In genomic region chr5:33460210-33460609, GRCh38 we compare ENCODE assay signal across 22 cellular contexts. TPM values are rescaled to one million over a fixed set of nuclear protein-coding genes. Genes with fewer than 3 reads are reported as not detected.
DNase-seq lines count a peak whose midpoint lies in the region; ATAC-seq, FAIRE-seq and TF ChIP-seq lines count a peak whose summit lies in the region.
"Had no signal": no experiment of that assay in that cellular context is flagged by ENCODE, and none has a peak within 500 bp of the region (broad histone marks: within the 10 kb centered on the region; RNA-seq: fewer than 3 reads in every experiment).

No MANE protein-coding gene starts in this region.

- TF ChIP-seq EP300 in A549 (IDR thresholded peaks at IDR 0.05) (no peak), upper lobe of left lung (IDR thresholded peaks at IDR 0.05) (no peak)

- no peak overlapping the region for H2AFZ ChIP-seq in OCI-LY7 (ENCODE audit: low read length)

- intact Hi-C loops in Caco-2 (cut with micrococcal nuclease; ENCODE audit: unreplicated experiment) (no loop called here), OCI-LY7 (cut with micrococcal nuclease; ENCODE audit: unreplicated experiment) (no loop called here), sciatic nerve (cut with DNase I) (no loop called here)
- intact Hi-C loops in activated CD4-positive, alpha-beta memory T cell treated with anti-CD3 and anti-CD28 coated beads for 36 hours (cut with micrococcal nuclease): no loop called here

- no peak for DNase-seq in A549 (ENCODE audit: low read depth in 1 of 2, low spot score in 1 of 2)
- no peak for DNase-seq in Caco-2
- DNase-seq in activated CD4-positive, alpha-beta memory T cell treated with anti-CD3 and anti-CD28 coated beads for 36 hours: no peak
- peak; percentile 78 for DNase-seq in epithelial cell of esophagus (ENCODE audit: low read depth)
- no peak for DNase-seq in upper lobe of left lung
- no peak for DNase-seq in OCI-LY7 (ENCODE audit: low spot score)
- no peak for DNase-seq in DMS53 (lab: John Stamatoyannopoulos, UW)
- DNase-seq in sciatic nerve (ENCODE audit: low spot score): no peak
- DNase-seq: activated CD8-positive, alpha-beta memory T cell treated with anti-CD3 and anti-CD28 coated beads, Interleukin-2, amount 10 ng/mL, durations not matched to agents 7 days and 5 days; activated effector memory CD4-positive, alpha-beta T cell treated with Interleukin-2 at 50 U/mL for 16 hours; amygdala; CD4-positive, alpha-beta memory T cell; DMS153; GF-D8; Karpas-422; NCI-H187; NCI-H748 treated with DMSO at 0.1 percent for 48 hours had no signal

- H3K4me1 ChIP-seq in A549: peaks cover 3% of the 10 kb centered on the region; the same call in 1 of the 3 replicates
- no peaks in the 10 kb centered on the region for H3K4me1 ChIP-seq in Caco-2
- peaks cover 0 to 4% (median 0%) of the 10 kb centered on the region in 4 donors for H3K4me1 ChIP-seq in upper lobe of left lung
- H3K4me1 ChIP-seq in OCI-LY7 (ENCODE audit: insufficient read depth, low read length, poor library complexity, severe bottlenecking): no peaks in the 10 kb centered on the region

- no peak for TF ChIP-seq RAD21 in A549 (conservative IDR thresholded peaks at IDR 0.05 in 1 of 2, IDR thresholded peaks at IDR 0.05 in 1 of 2)

- H3K4me3 ChIP-seq in A549: no peak overlapping the region
- no peak overlapping the region for H3K4me3 ChIP-seq in Caco-2 (ENCODE audit: low read depth, low read length)
- no peak overlapping the region for H3K4me3 ChIP-seq in epithelial cell of esophagus (ENCODE audit: low read length)
- H3K4me3 ChIP-seq in upper lobe of left lung: no peak overlapping the region
- H3K4me3 ChIP-seq in OCI-LY7 (ENCODE audit: low read depth, low read length, poor library complexity, severe bottlenecking): no peak overlapping the region

- H3K27ac ChIP-seq in A549: peak overlapping the region; percentile 8 to 69; a peak in 4 of 6 replicates
- no peak overlapping the region for H3K27ac ChIP-seq in upper lobe of left lung
- no peak overlapping the region for H3K27ac ChIP-seq in OCI-LY7 (ENCODE audit: low read depth, low read length, poor library complexity, severe bottlenecking)

- H3K27me3 Mint-ChIP-seq in Caco-2 (ENCODE audit: insufficient read depth, unreplicated experiment): no peaks in the 10 kb centered on the region
- H3K27me3 Mint-ChIP-seq in activated CD4-positive, alpha-beta memory T cell treated with anti-CD3 and anti-CD28 coated beads for 36 hours: no peaks in the 10 kb centered on the region
- H3K27me3 Mint-ChIP-seq: activated CD8-positive, alpha-beta memory T cell treated with anti-CD3 and anti-CD28 coated beads, Interleukin-2, amount 10 ng/mL, durations not matched to agents 7 days and 5 days; CD4-positive, alpha-beta memory T cell; dendritic cell treated with granulocyte-macrophage colony-stimulating factor and Interleukin-4, amounts not matched to agents 40 ng/mL and 50 ng/mL, for 4 days had no signal

- peak overlapping the region; percentile 31 for H3K27ac Mint-ChIP-seq in Caco-2 (ENCODE audit: unreplicated experiment)
- H3K27ac Mint-ChIP-seq in activated CD4-positive, alpha-beta memory T cell treated with anti-CD3 and anti-CD28 coated beads for 36 hours: peak overlapping the region; percentile 73
- H3K27ac Mint-ChIP-seq: activated CD8-positive, alpha-beta memory T cell treated with anti-CD3 and anti-CD28 coated beads, Interleukin-2, amount 10 ng/mL, durations not matched to agents 7 days and 5 days; dendritic cell treated with granulocyte-macrophage colony-stimulating factor and Interleukin-4, amounts not matched to agents 40 ng/mL and 50 ng/mL, for 4 days; nephron had no signal

- no peaks in the 10 kb centered on the region for H3K9me3 Mint-ChIP-seq in Caco-2 (ENCODE audit: unreplicated experiment)
- H3K9me3 Mint-ChIP-seq in activated CD4-positive, alpha-beta memory T cell treated with anti-CD3 and anti-CD28 coated beads for 36 hours: no peaks in the 10 kb centered on the region
- H3K9me3 Mint-ChIP-seq: CD4-positive, alpha-beta memory T cell; dendritic cell treated with granulocyte-macrophage colony-stimulating factor and Interleukin-4, amounts not matched to agents 40 ng/mL and 50 ng/mL, for 4 days; nephron had no signal

- WGBS in A549 (ENCODE audit: missing lambda C conversion rate): 92% methylated on average over 2 of the region's 2 CpGs
- WGBS in upper lobe of left lung, 2 donors: 95 to 97% methylated on average over 2 of the region's 2 CpGs

- H3K27me3 ChIP-seq in Caco-2 (replicated peaks; ENCODE audit: control insufficient read depth, insufficient read depth, low read length) (no peaks in the 10 kb centered on the region), upper lobe of left lung (no peaks in the 10 kb centered on the region)

- no peaks in the 10 kb centered on the region for H3K9me2 ChIP-seq in OCI-LY7 (ENCODE audit: insufficient read depth, low read length)

- H3K36me3 ChIP-seq in Caco-2 (ENCODE audit: control insufficient read depth, insufficient read depth, low read length) (peaks cover 1% of the 10 kb centered on the region), upper lobe of left lung (peaks cover 73 to 100% (median 96%) of the 10 kb centered on the region in 4 donors), OCI-LY7 (ENCODE audit: insufficient read depth, low read length) (peaks cover 96% of the 10 kb centered on the region)

- peaks cover 94% of the 10 kb centered on the region for H3K36me3 Mint-ChIP-seq in Caco-2 (ENCODE audit: insufficient read depth, unreplicated experiment)
- peaks cover 77% of the 10 kb centered on the region for H3K36me3 Mint-ChIP-seq in activated CD4-positive, alpha-beta memory T cell treated with anti-CD3 and anti-CD28 coated beads for 36 hours

- TF ChIP-seq POLR2A in A549 (IDR thresholded peaks at IDR 0.05; ENCODE audit: low read length) (no peak), upper lobe of left lung (IDR thresholded peaks at IDR 0.05) (no peak)

- no peaks in the 10 kb centered on the region for H3K79me2 ChIP-seq in OCI-LY7 (ENCODE audit: insufficient read depth, low read depth, low read length)

- TF ChIP-seq CTCF in A549 (IDR thresholded peaks at IDR 0.05): no peak
- TF ChIP-seq CTCF in Caco-2 (IDR thresholded peaks at IDR 0.05; ENCODE audit: insufficient read depth in 1 of 2, low read depth in 1 of 2, low read length in 1 of 2, severe bottlenecking in 1 of 2, unreplicated experiment in 1 of 2): no peak
- no peak for TF ChIP-seq CTCF in epithelial cell of esophagus (IDR thresholded peaks at IDR 0.05; ENCODE audit: insufficient read depth, low read depth, low read length, missing control alignments)
- no peak for TF ChIP-seq CTCF in upper lobe of left lung (IDR thresholded peaks at IDR 0.05)
- no peak for TF ChIP-seq CTCF in OCI-LY7 (conservative IDR thresholded peaks at IDR 0.05; ENCODE audit: low read length)

- FAIRE-seq in A549 (lab: Jason Lieb, UNC): no peak
- FAIRE-seq: endothelial cell of umbilical vein had no signal

- BruUV-seq in Caco-2 (replicated peaks; lab: Mats Ljungman, UMichigan) (no TSS peak), OCI-LY7 (replicated peaks; lab: Mats Ljungman, UMichigan) (no TSS peak)

- POLR2A ChIA-PET in A549 (lab: Yijun Ruan, JAX): interaction anchor here (1.5 kb wide), 1 partner anchor 19 kb away, joined by 3 read pairs; the partner anchor contains the start of gene TARS1
- POLR2A ChIA-PET in Caco-2 (lab: Charles Lee): no interaction called here
- POLR2A ChIA-PET in activated CD4-positive, alpha-beta memory T cell treated with anti-CD3 and anti-CD28 coated beads for 36 hours (lab: Charles Lee): no interaction called here
- POLR2A ChIA-PET in OCI-LY7 (lab: Charles Lee): interaction anchor here (0.6 to 1.5 kb wide), 5 partner anchors 11 to 504 kb away, joined by 3 to 6 read pairs (median 3); no protein-coding TSS in a partner anchor

- CTCF ChIA-PET in A549 (lab: Yijun Ruan, JAX): interaction anchor here (0.7 to 1.6 kb wide), 4 partner anchors 9 to 510 kb away, joined by 3 to 5 read pairs (median 4); no protein-coding TSS in a partner anchor
- CTCF ChIA-PET in Caco-2 (lab: Charles Lee): no interaction called here
- CTCF ChIA-PET in activated CD4-positive, alpha-beta memory T cell treated with anti-CD3 and anti-CD28 coated beads for 36 hours (lab: Charles Lee): interaction anchor here (1.4 kb wide), 1 partner anchor 25 kb away, joined by 5 read pairs; no protein-coding TSS in a partner anchor
- CTCF ChIA-PET in OCI-LY7 (lab: Charles Lee; ENCODE audit: unreplicated experiment): no interaction called here

- H3K4me2 ChIP-seq in A549: no peak overlapping the region
- no peak overlapping the region for H3K4me2 ChIP-seq in OCI-LY7 (ENCODE audit: low read length)

- H4K20me1 ChIP-seq in OCI-LY7 (ENCODE audit: insufficient read depth, low read length): no peaks in the 10 kb centered on the region

- H3K4me1 Mint-ChIP-seq in Caco-2 (ENCODE audit: low read depth, unreplicated experiment): no peaks in the 10 kb centered on the region
- peaks cover 5% of the 10 kb centered on the region for H3K4me1 Mint-ChIP-seq in activated CD4-positive, alpha-beta memory T cell treated with anti-CD3 and anti-CD28 coated beads for 36 hours (ENCODE audit: low read depth)
- H3K4me1 Mint-ChIP-seq: CD4-positive, alpha-beta memory T cell; nephron had no signal

- ATAC-seq in A549 (no peak), upper lobe of left lung (ENCODE audit: low FRiP score in 2 of 2) (no peak), sciatic nerve (no peak)
- ATAC-seq: activated CD4-positive, CD25-positive, alpha-beta regulatory T cell treated with anti-CD3 and anti-CD28 coated beads, Interleukin-2, amount 50 U/mL, for 24 hours; activated CD8-positive, alpha-beta memory T cell treated with anti-CD3 and anti-CD28 coated beads, Interleukin-2, amount 10 ng/mL, durations not matched to agents 7 days and 5 days; left lobe of liver had no signal

- H3K4me3 Mint-ChIP-seq in Caco-2 (ENCODE audit: unreplicated experiment): no peak overlapping the region
- no peak overlapping the region for H3K4me3 Mint-ChIP-seq in activated CD4-positive, alpha-beta memory T cell treated with anti-CD3 and anti-CD28 coated beads for 36 hours
- H3K4me3 Mint-ChIP-seq: activated CD8-positive, alpha-beta memory T cell treated with anti-CD3 and anti-CD28 coated beads, Interleukin-2, amount 10 ng/mL, durations not matched to agents 7 days and 5 days; CD4-positive, alpha-beta memory T cell; dendritic cell treated with granulocyte-macrophage colony-stimulating factor and Interleukin-4, amounts not matched to agents 40 ng/mL and 50 ng/mL, for 4 days; nephron had no signal

- H3K9me3 ChIP-seq in A549: no peaks in the 10 kb centered on the region
- no peaks in the 10 kb centered on the region for H3K9me3 ChIP-seq in Caco-2
- H3K9me3 ChIP-seq in upper lobe of left lung: no peaks in the 10 kb centered on the region
- H3K9me3 ChIP-seq in OCI-LY7 (ENCODE audit: low read length): no peaks in the 10 kb centered on the region

RNA-seq across cellular contexts. Expression of gene TARS1, which starts 19.4 kb away (rescaled TPM):
- 247 and 398 TPM in 2 replicates for polyA plus RNA-seq in A549 (2011; rRNA removed)
- polyA plus RNA-seq in A549 (2012; cell fraction: cytosol; rRNA removed): 69.3 and 74.2 TPM in 2 replicates
- polyA plus RNA-seq in A549 (2012; cell fraction: nucleus; rRNA removed): 42.7 and 63.1 TPM in 2 replicates
- polyA plus RNA-seq in A549 (2017; fragmentation: RNase III; extraction: RNeasy Plus Mini Kit Qiagen cat#74134 plus additional on column Dnase treatment): 287 to 324 TPM (median 293 TPM) in 3 replicates
- polyA minus RNA-seq in A549 (2011; rRNA and poly(A)+ RNA removed): 107 and 116 TPM in 2 replicates
- total RNA-seq in Caco-2 (2022): 278 and 288 TPM in 2 replicates
- 100 to 1,000 TPM; 240 to 248 TPM for total RNA-seq in activated CD4-positive, alpha-beta memory T cell treated with anti-CD3 and anti-CD28 coated beads for 36 hours
- total RNA-seq in upper lobe of left lung: 100 to 1,000 TPM in 1 of 6 donors, 10 to 100 TPM in 5; 28.3 to 111 (median 49.5) TPM
- total RNA-seq in OCI-LY7 (2014; rRNA removed; shearing (Covaris generic)): 101 and 118 TPM in 2 replicates
- total RNA-seq in OCI-LY7 (2022): 96.9 and 105 TPM in 2 replicates
- total RNA-seq in sciatic nerve: 74.4 TPM

Comparison
In these comparisons a context has a peak if more than half of its experiments do, and no peak if none do; other contexts are left out.
1. H3K27ac ChIP-seq: peak in A549 (2 of 2); none in upper lobe of left lung (0 of 4) and OCI-LY7 (single experiment).
2. CTCF ChIA-PET loops: an anchor here in A549 (0.7 to 1.6 kb wide) and activated CD4-positive, alpha-beta memory T cell treated with anti-CD3 and anti-CD28 coated beads for 36 hours (1.4 kb wide); none called in Caco-2 and OCI-LY7.
3. POLR2A ChIA-PET loops: an anchor here in A549 (1.5 kb wide) and OCI-LY7 (0.6 to 1.5 kb wide); none called in Caco-2 and activated CD4-positive, alpha-beta memory T cell treated with anti-CD3 and anti-CD28 coated beads for 36 hours.